In genomic region chr9:114374936-114375335, GRCh38 we compare ENCODE assay signal across 12 cellular contexts. TPM values are rescaled to one million over a fixed set of nuclear protein-coding genes. Genes with fewer than 3 reads are reported as not detected.
DNase-seq lines count a peak whose midpoint lies in the region; ATAC-seq and TF ChIP-seq lines count a peak whose summit lies in the region.
"Had no signal": no experiment of that assay in that cellular context is flagged by ENCODE, and none has a peak within 500 bp of the region (broad histone marks: within the 10 kb centered on the region; RNA-seq: fewer than 3 reads in every experiment).

No MANE protein-coding gene starts in this region.

- H3K27me3 Mint-ChIP-seq in T-helper 2 cell treated with Interferon-gamma antibody and Interleukin-4, amounts not matched to agents 5 μg/mL and 100 μg/mL, for 36 hours (ENCODE audit: low read depth): no peaks in the 10 kb centered on the region
- H3K27me3 Mint-ChIP-seq in activated naive CD8-positive, alpha-beta T cell: no peaks in the 10 kb centered on the region
- H3K27me3 Mint-ChIP-seq in neural crest cell (ENCODE audit: low read depth): no peaks in the 10 kb centered on the region
- H3K27me3 Mint-ChIP-seq in mesothelial cell of epicardium (ENCODE audit: low read depth): no peaks in the 10 kb centered on the region

- H3K4me1 ChIP-seq in Loucy (ENCODE audit: insufficient read depth, low read length, poor library complexity, severe bottlenecking): peaks cover 74% of the 10 kb centered on the region
- H3K4me1 ChIP-seq: body of pancreas had no signal

- H3K4me1 Mint-ChIP-seq in T-helper 2 cell treated with Interferon-gamma antibody and Interleukin-4, amounts not matched to agents 5 μg/mL and 100 μg/mL, for 36 hours (ENCODE audit: low read depth): peaks cover 75% of the 10 kb centered on the region
- H3K4me1 Mint-ChIP-seq in activated naive CD8-positive, alpha-beta T cell (ENCODE audit: low read depth): peaks cover 92% of the 10 kb centered on the region
- H3K4me1 Mint-ChIP-seq in neural crest cell (peaks cover 23% of the 10 kb centered on the region), mesothelial cell of epicardium (no peaks in the 10 kb centered on the region)

- peak overlapping the region; percentile 25 for H3K4me2 ChIP-seq in Loucy (ENCODE audit: low read depth, low read length, poor library complexity, severe bottlenecking)

- peaks cover 15% of the 10 kb centered on the region for H4K20me1 ChIP-seq in Loucy (ENCODE audit: insufficient read depth, low read length, poor library complexity, severe bottlenecking)

- TF ChIP-seq CTCF in Loucy (conservative IDR thresholded peaks at IDR 0.05; ENCODE audit: low read length) (peak; percentile 27), neural crest cell (conservative IDR thresholded peaks at IDR 0.05) (no peak), mesothelial cell of epicardium (IDR thresholded peaks at IDR 0.05; ENCODE audit: unreplicated experiment) (no peak)

- H3K9me3 ChIP-seq in Loucy (ENCODE audit: insufficient read depth, low read depth, low read length): no peaks in the 10 kb centered on the region
- H3K9me3 ChIP-seq: body of pancreas had no signal

- no peak overlapping the region for H2AFZ ChIP-seq in Loucy (ENCODE audit: low read length)

- H3K79me2 ChIP-seq in Loucy (ENCODE audit: insufficient read depth, low read length): peaks cover 73% of the 10 kb centered on the region

- H3K9me2 ChIP-seq in Loucy (replicated peaks; ENCODE audit: low read depth, low read length): no peaks in the 10 kb centered on the region

- H3F3A ChIP-seq in Loucy (ENCODE audit: low read depth): peaks cover 13% of the 10 kb centered on the region; the same call in 1 of the 2 replicates

- peaks cover 59% of the 10 kb centered on the region for H3K36me3 ChIP-seq in Loucy (ENCODE audit: insufficient read depth, low read length)

- no peak for ATAC-seq in GM18520 (IDR thresholded peaks at IDR 0.05; ENCODE audit: unreplicated experiment)
- ATAC-seq: body of pancreas had no signal

- H3K27me3 ChIP-seq in Loucy (ENCODE audit: insufficient read depth, low read length, poor library complexity, severe bottlenecking): no peaks in the 10 kb centered on the region
- H3K27me3 ChIP-seq: body of pancreas had no signal

- DNase-seq in T-helper 2 cell treated with Interferon-gamma antibody and Interleukin-4, amounts not matched to agents 5 μg/mL and 100 μg/mL, for 36 hours (ENCODE audit: low spot score): no peak
- DNase-seq in T-helper 2 cell (no peak), neural crest cell (ENCODE audit: low read depth, low spot score) (no peak), mesothelial cell of epicardium (ENCODE audit: low spot score in 2 of 2, unreplicated experiment in 2 of 2) (no peak), NCI-H69 (lab: John Stamatoyannopoulos, UW) (no peak)
- DNase-seq: body of pancreas had no signal

- peak overlapping the region; percentile 30 for H3K9ac ChIP-seq in Loucy (ENCODE audit: low read depth, low read length, poor library complexity, severe bottlenecking)

- peak overlapping the region; percentile 22 for H3K4me3 Mint-ChIP-seq in T-helper 2 cell treated with Interferon-gamma antibody and Interleukin-4, amounts not matched to agents 5 μg/mL and 100 μg/mL, for 36 hours
- peak overlapping the region; percentile 70 for H3K4me3 Mint-ChIP-seq in activated naive CD8-positive, alpha-beta T cell
- H3K4me3 Mint-ChIP-seq in neural crest cell: no peak overlapping the region
- H3K4me3 Mint-ChIP-seq in mesothelial cell of epicardium: no peak overlapping the region

- no peaks in the 10 kb centered on the region for H3K9me3 Mint-ChIP-seq in T-helper 2 cell treated with Interferon-gamma antibody and Interleukin-4, amounts not matched to agents 5 μg/mL and 100 μg/mL, for 36 hours
- H3K9me3 Mint-ChIP-seq in activated naive CD8-positive, alpha-beta T cell (ENCODE audit: low read depth): no peaks in the 10 kb centered on the region
- no peaks in the 10 kb centered on the region for H3K9me3 Mint-ChIP-seq in neural crest cell
- H3K9me3 Mint-ChIP-seq in mesothelial cell of epicardium: no peaks in the 10 kb centered on the region

- peaks cover 83% of the 10 kb centered on the region for H3K36me3 Mint-ChIP-seq in T-helper 2 cell treated with Interferon-gamma antibody and Interleukin-4, amounts not matched to agents 5 μg/mL and 100 μg/mL, for 36 hours (ENCODE audit: low read depth)
- peaks cover 21% of the 10 kb centered on the region for H3K36me3 Mint-ChIP-seq in activated naive CD8-positive, alpha-beta T cell
- H3K36me3 Mint-ChIP-seq in neural crest cell (ENCODE audit: low read depth) (no peaks in the 10 kb centered on the region), mesothelial cell of epicardium (peaks cover 17% of the 10 kb centered on the region)

- no peak overlapping the region for H3K4me3 ChIP-seq in Loucy (ENCODE audit: low read length, poor library complexity, severe bottlenecking)
- H3K4me3 ChIP-seq: body of pancreas had no signal

- H3K27ac Mint-ChIP-seq in T-helper 2 cell treated with Interferon-gamma antibody and Interleukin-4, amounts not matched to agents 5 μg/mL and 100 μg/mL, for 36 hours: peak overlapping the region; percentile 72
- H3K27ac Mint-ChIP-seq in activated naive CD8-positive, alpha-beta T cell: peak overlapping the region; percentile 93
- peak overlapping the region; percentile 4 for H3K27ac Mint-ChIP-seq in neural crest cell (ENCODE audit: unreplicated experiment)
- no peak overlapping the region for H3K27ac Mint-ChIP-seq in mesothelial cell of epicardium

RNA-seq across cellular contexts. Expression of gene AKNA, which starts 12.8 kb away (rescaled TPM):
- total RNA-seq in neural crest cell (13.4 and 16.6 TPM in 2 replicates), mesothelial cell of epicardium (19.6 to 24.0 TPM (median 23.1 TPM) in 3 replicates)

RNA-seq across cellular contexts. Expression of gene ORM2, which starts 45.3 kb away (rescaled TPM):
- total RNA-seq in neural crest cell: not detected in 2 replicates
- not detected in 3 replicates for total RNA-seq in mesothelial cell of epicardium
- total RNA-seq: A172, body of pancreas, lower leg skin, MCF 10A had no signal

RNA-seq across cellular contexts. Expression of gene ORM1, which starts 52.0 kb away (rescaled TPM):
- total RNA-seq in neural crest cell: not detected in 2 replicates
- total RNA-seq in mesothelial cell of epicardium: not detected in 3 replicates
- total RNA-seq: A172, lower leg skin, MCF 10A had no signal

Comparison
In these comparisons a context has a peak if more than half of its experiments do, and no peak if none do; other contexts are left out.
1. H3K4me3 Mint-ChIP-seq: peak in T-helper 2 cell treated with Interferon-gamma antibody and Interleukin-4, amounts not matched to agents 5 μg/mL and 100 μg/mL, for 36 hours (single experiment) and activated naive CD8-positive, alpha-beta T cell (single experiment); none in neural crest cell (single experiment) and mesothelial cell of epicardium (single experiment).